17 cellular contexts compared by ENCODE assay signal in genomic region chr9:134330590-134330989, GRCh38. TPM values are rescaled to one million over a fixed set of nuclear protein-coding genes. Genes with fewer than 3 reads are reported as not detected.
DNase-seq lines count a peak whose midpoint lies in the region; ATAC-seq and TF ChIP-seq lines count a peak whose summit lies in the region.
"Had no signal": no experiment of that assay in that cellular context is flagged by ENCODE, and none has a peak within 500 bp of the region (broad histone marks: within the 10 kb centered on the region; RNA-seq: fewer than 3 reads in every experiment).

No MANE protein-coding gene starts in this region.

- H3K27ac ChIP-seq in esophagus squamous epithelium = peak overlapping the region; percentile 88 to 95 (median 90)
- H3K27ac ChIP-seq in neural progenitor cell = no peak overlapping the region
- peak overlapping the region in 3 of 4 donors; percentile 88 to 95 (median 94) for H3K27ac ChIP-seq in tibial nerve
- peak overlapping the region in 1 of 4 donors; percentile 41 for H3K27ac ChIP-seq in gastroesophageal sphincter
- H3K27ac ChIP-seq: testis had no signal

- H3K27ac Mint-ChIP-seq in WTC11 = peak overlapping the region; percentile 76
- H3K27ac Mint-ChIP-seq in neural progenitor cell = no peak overlapping the region
- H3K27ac Mint-ChIP-seq: activated CD4-positive, alpha-beta memory T cell treated with anti-CD3 and anti-CD28 coated beads, Interleukin-2, amount 10 ng/mL, durations not matched to agents 7 days and 5 days had no signal

- H3K36me3 Mint-ChIP-seq in WTC11 (no peaks in the 10 kb centered on the region), neural progenitor cell (no peaks in the 10 kb centered on the region)

- no peak for TF ChIP-seq POLR2A in esophagus squamous epithelium (IDR thresholded peaks at IDR 0.05)
- TF ChIP-seq POLR2A in tibial nerve (IDR thresholded peaks at IDR 0.05) = no peak
- no peak for TF ChIP-seq POLR2A in gastroesophageal sphincter (IDR thresholded peaks at IDR 0.05)

- peaks cover 25% of the 10 kb centered on the region for H3K4me1 Mint-ChIP-seq in WTC11
- H3K4me1 Mint-ChIP-seq in neural progenitor cell = peaks cover 31% of the 10 kb centered on the region
- H3K4me1 Mint-ChIP-seq: activated CD4-positive, alpha-beta memory T cell treated with anti-CD3 and anti-CD28 coated beads, Interleukin-2, amount 10 ng/mL, durations not matched to agents 7 days and 5 days had no signal

- no peak for ATAC-seq in WTC11
- ATAC-seq in gastroesophageal sphincter = no peak
- no peak for ATAC-seq in GM21576 (IDR thresholded peaks at IDR 0.05; ENCODE audit: unreplicated experiment)

- POLR2A ChIA-PET in WTC11 (lab: Charles Lee) = no interaction called here

- H2AFZ ChIP-seq in neural progenitor cell (replicated peaks) = no peak overlapping the region

- no peak overlapping the region for H3K4me3 Mint-ChIP-seq in WTC11
- H3K4me3 Mint-ChIP-seq in neural progenitor cell = no peak overlapping the region
- H3K4me3 Mint-ChIP-seq: activated CD4-positive, alpha-beta memory T cell treated with anti-CD3 and anti-CD28 coated beads, Interleukin-2, amount 10 ng/mL, durations not matched to agents 7 days and 5 days had no signal

- H3K9me3 Mint-ChIP-seq in WTC11 (no peaks in the 10 kb centered on the region), neural progenitor cell (no peaks in the 10 kb centered on the region)
- H3K9me3 Mint-ChIP-seq: activated CD4-positive, alpha-beta memory T cell treated with anti-CD3 and anti-CD28 coated beads, Interleukin-2, amount 10 ng/mL, durations not matched to agents 7 days and 5 days; CD14-positive monocyte had no signal

- no peaks in the 10 kb centered on the region for H3K27me3 ChIP-seq in esophagus squamous epithelium
- H3K27me3 ChIP-seq in neural progenitor cell = no peaks in the 10 kb centered on the region
- H3K27me3 ChIP-seq in tibial nerve = no peaks in the 10 kb centered on the region
- H3K27me3 ChIP-seq in gastroesophageal sphincter = no peaks in the 10 kb centered on the region
- H3K27me3 ChIP-seq: heart left ventricle, testis had no signal

- peaks cover 85% of the 10 kb centered on the region for H3K79me2 ChIP-seq in neural progenitor cell (ENCODE audit: low read depth)

- peaks cover 28% of the 10 kb centered on the region for H3F3A ChIP-seq in neural progenitor cell (ENCODE audit: low read depth)

- H3K36me3 ChIP-seq in esophagus squamous epithelium = no peaks in the 10 kb centered on the region
- no peaks in the 10 kb centered on the region for H3K36me3 ChIP-seq in neural progenitor cell
- no peaks in the 10 kb centered on the region for H3K36me3 ChIP-seq in tibial nerve
- H3K36me3 ChIP-seq in gastroesophageal sphincter = no peaks in the 10 kb centered on the region
- H3K36me3 ChIP-seq: heart left ventricle had no signal

- TF ChIP-seq EP300 in tibial nerve (IDR thresholded peaks at IDR 0.05) (no peak), gastroesophageal sphincter (IDR thresholded peaks at IDR 0.05) (no peak)

- no peak for TF ChIP-seq CTCF in WTC11 (IDR thresholded peaks at IDR 0.05)
- no peak for TF ChIP-seq CTCF in esophagus squamous epithelium (IDR thresholded peaks at IDR 0.05)
- no peak for TF ChIP-seq CTCF in neural progenitor cell (IDR thresholded peaks at IDR 0.05)
- no peak for TF ChIP-seq CTCF in tibial nerve (IDR thresholded peaks at IDR 0.05)
- no peak for TF ChIP-seq CTCF in gastroesophageal sphincter (IDR thresholded peaks at IDR 0.05)

- intact Hi-C loops in esophagus squamous epithelium (cut with DNase I) = no loop called here

- H3K27me3 Mint-ChIP-seq in WTC11 (ENCODE audit: low read depth) (no peaks in the 10 kb centered on the region), neural progenitor cell (ENCODE audit: insufficient read depth, low read depth) (no peaks in the 10 kb centered on the region)

- CTCF ChIA-PET in WTC11 (lab: Charles Lee) = interaction anchor here (1.0 kb wide), 1 partner anchor 14 kb away, joined by 3 read pairs; no protein-coding TSS in a partner anchor

- peak overlapping the region; percentile 47 for H3K4me2 ChIP-seq in neural progenitor cell

- whole genome bisulfite sequencing in esophagus squamous epithelium, 2 donors = 73 to 80% methylated on average over 1 to 3 of the region's 3 CpGs
- WGBS in tibial nerve, 2 donors = 81 to 87% methylated on average over 3 of the region's 3 CpGs
- 60% methylated on average over 1 of the region's 3 CpGs; no CpG with 5 or more reads in 1 of the 2 donors for WGBS in gastroesophageal sphincter (ENCODE audit: low coverage in 1 of 2), 2 donors

- H3K9me3 ChIP-seq in esophagus squamous epithelium = no peaks in the 10 kb centered on the region
- H3K9me3 ChIP-seq in neural progenitor cell (ENCODE audit: low read depth) = no peaks in the 10 kb centered on the region
- no peaks in the 10 kb centered on the region for H3K9me3 ChIP-seq in tibial nerve
- H3K9me3 ChIP-seq in gastroesophageal sphincter = no peaks in the 10 kb centered on the region
- H3K9me3 ChIP-seq: heart left ventricle, mucosa of descending colon, testis had no signal

- no peak overlapping the region for H3K9ac ChIP-seq in neural progenitor cell

- H3K4me1 ChIP-seq in esophagus squamous epithelium (peaks cover 74 to 89% (median 78%) of the 10 kb centered on the region in 3 donors), neural progenitor cell (peaks cover 40% of the 10 kb centered on the region), tibial nerve (peaks cover 0 to 84% (median 69%) of the 10 kb centered on the region in 4 donors), gastroesophageal sphincter (peaks cover 0 to 85% (median 67%) of the 10 kb centered on the region in 3 donors)

- no peak for DNase-seq in WTC11 (ENCODE audit: low spot score)
- no peak for DNase-seq in esophagus squamous epithelium (lab: John Stamatoyannopoulos, UW)
- DNase-seq in neural progenitor cell (ENCODE audit: low spot score) = no peak
- no peak for DNase-seq in tibial nerve (ENCODE audit: low spot score in 2 of 2)
- DNase-seq in cerebellum (ENCODE audit: low spot score) = no peak
- no peak for DNase-seq in T1000 (lab: John Stamatoyannopoulos, UW)
- DNase-seq: activated CD4-positive, alpha-beta memory T cell treated with anti-CD3 and anti-CD28 coated beads, Interleukin-2, amount 10 ng/mL, durations not matched to agents 7 days and 5 days; activated T-cell treated with anti-CD3 and anti-CD28 coated beads, Interleukin-2, amount 50 U/mL, for 48 hours; cerebellar nuclear complex; GOT3; NCI-H187; testis had no signal

- peak overlapping the region in 3 of 4 donors; percentile 79 to 88 (median 80) for H3K4me3 ChIP-seq in esophagus squamous epithelium
- no peak overlapping the region for H3K4me3 ChIP-seq in neural progenitor cell
- no peak overlapping the region for H3K4me3 ChIP-seq in tibial nerve
- no peak overlapping the region for H3K4me3 ChIP-seq in gastroesophageal sphincter
- H3K4me3 ChIP-seq: mucosa of descending colon, testis had no signal

- H4K20me1 ChIP-seq in neural progenitor cell (ENCODE audit: low read depth) = peaks cover 87% of the 10 kb centered on the region

TF ChIP-seq in WTC11, 78 proteins besides CTCF, POLR2A, EP300 and RAD21 (continues in another document):
- TF ChIP-seq CREB1 (CRISPR knock-in tag; IDR thresholded peaks at IDR 0.05) = no peak
- TF ChIP-seq E2F4 (CRISPR knock-in tag; IDR thresholded peaks at IDR 0.05; ENCODE audit: borderline replicate concordance, low read depth) = no peak
- TF ChIP-seq, protein P1, sequence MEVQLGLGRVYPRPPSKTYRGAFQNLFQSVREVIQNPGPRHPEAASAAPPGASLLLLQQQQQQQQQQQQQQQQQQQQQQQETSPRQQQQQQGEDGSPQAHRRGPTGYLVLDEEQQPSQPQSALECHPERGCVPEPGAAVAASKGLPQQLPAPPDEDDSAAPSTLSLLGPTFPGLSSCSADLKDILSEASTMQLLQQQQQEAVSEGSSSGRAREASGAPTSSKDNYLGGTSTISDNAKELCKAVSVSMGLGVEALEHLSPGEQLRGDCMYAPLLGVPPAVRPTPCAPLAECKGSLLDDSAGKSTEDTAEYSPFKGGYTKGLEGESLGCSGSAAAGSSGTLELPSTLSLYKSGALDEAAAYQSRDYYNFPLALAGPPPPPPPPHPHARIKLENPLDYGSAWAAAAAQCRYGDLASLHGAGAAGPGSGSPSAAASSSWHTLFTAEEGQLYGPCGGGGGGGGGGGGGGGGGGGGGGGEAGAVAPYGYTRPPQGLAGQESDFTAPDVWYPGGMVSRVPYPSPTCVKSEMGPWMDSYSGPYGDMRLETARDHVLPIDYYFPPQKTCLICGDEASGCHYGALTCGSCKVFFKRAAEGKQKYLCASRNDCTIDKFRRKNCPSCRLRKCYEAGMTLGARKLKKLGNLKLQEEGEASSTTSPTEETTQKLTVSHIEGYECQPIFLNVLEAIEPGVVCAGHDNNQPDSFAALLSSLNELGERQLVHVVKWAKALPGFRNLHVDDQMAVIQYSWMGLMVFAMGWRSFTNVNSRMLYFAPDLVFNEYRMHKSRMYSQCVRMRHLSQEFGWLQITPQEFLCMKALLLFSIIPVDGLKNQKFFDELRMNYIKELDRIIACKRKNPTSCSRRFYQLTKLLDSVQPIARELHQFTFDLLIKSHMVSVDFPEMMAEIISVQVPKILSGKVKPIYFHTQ (CRISPR knock-in tag; IDR thresholded peaks at IDR 0.05) = no peak
- no peak for TF ChIP-seq ZMAT4 (CRISPR knock-in tag; IDR thresholded peaks at IDR 0.05)
- no peak for TF ChIP-seq ZNF121 (CRISPR knock-in tag; IDR thresholded peaks at IDR 0.05)

RNA-seq across cellular contexts. Expression of gene RXRA, which starts 4.3 kb away (rescaled TPM):
- total RNA-seq in WTC11 (2021) = 24.9 to 27.5 TPM (median 25.0 TPM) in 3 replicates
- total RNA-seq in esophagus squamous epithelium = 10 to 100 TPM; 41.8 to 83.1 (median 50.4) TPM
- total RNA-seq in neural progenitor cell (ENCODE audit: low replicate concordance) = 11.6 and 25.5 TPM in 2 replicates
- total RNA-seq in tibial nerve = 10 to 100 TPM; 53.5 to 61.5 (median 56.5) TPM
- 10 to 100 TPM; 45.1 to 78.9 (median 55.3) TPM for total RNA-seq in gastroesophageal sphincter
- 5.7 TPM for total RNA-seq in cerebellum

Comparison
In these comparisons a context has a peak if more than half of its experiments do, and no peak if none do; other contexts are left out.
1. H3K4me3 ChIP-seq: peak in esophagus squamous epithelium (3 of 4); none in neural progenitor cell (single experiment), tibial nerve (0 of 4) and gastroesophageal sphincter (0 of 2).